ENCODE assay signal across 8 cellular contexts in genomic region chr4:118033148-118034060, GRCh38. TPM values are rescaled to one million over a fixed set of nuclear protein-coding genes. Genes with fewer than 3 reads are reported as not detected.
DNase-seq lines count a peak whose midpoint lies in the region; ATAC-seq and TF ChIP-seq lines count a peak whose summit lies in the region.

No MANE protein-coding gene starts in this region.

- H3K4me3 ChIP-seq in AG09309 (ENCODE audit: control insufficient read depth, low read depth, low read length) (peak overlapping the region; percentile 53), H7 (ENCODE audit: insufficient read depth, low read depth, low read length) (peak overlapping the region; percentile 62), coronary artery (peak overlapping the region; percentile 71), liver (ENCODE audit: low read depth in 1 of 3, low read length in 3 of 3) (peak overlapping the region in 2 of 3 donors; percentile 46 to 49)

- no peak for TF ChIP-seq CTCF in AG09309 (IDR thresholded peaks at IDR 0.05; ENCODE audit: control insufficient read depth, insufficient read depth, low read depth, low read length, missing control alignments)
- TF ChIP-seq CTCF in coronary artery (IDR thresholded peaks at IDR 0.05): no peak
- TF ChIP-seq CTCF in liver (IDR thresholded peaks at IDR 0.05; ENCODE audit: low read depth, low read length, missing input control): no peak

- H3K27me3 ChIP-seq in H7 (ENCODE audit: control insufficient read depth, insufficient read depth, low read length) (peaks cover 2% of the 10 kb centered on the region; the same call in 1 of the 2 replicates), liver (ENCODE audit: control insufficient read depth in 4 of 4, insufficient read depth in 4 of 4, low read length in 3 of 4) (peaks cover 0 to 3% (median 1%) of the 10 kb centered on the region in 4 donors)

- H3K4me1 ChIP-seq in liver (ENCODE audit: control insufficient read depth in 4 of 4, insufficient read depth in 4 of 4, low read length in 3 of 4): peaks cover 0 to 12% (median 9%) of the 10 kb centered on the region in 4 donors

- 2% methylated on average over 100 of the region's 100 CpGs for WGBS in liver

- H3K36me3 ChIP-seq in H7 (replicated peaks; ENCODE audit: control insufficient read depth, insufficient read depth, low read length): no peaks in the 10 kb centered on the region
- H3K36me3 ChIP-seq in liver (ENCODE audit: control insufficient read depth in 4 of 4, insufficient read depth in 3 of 4, low read depth in 1 of 4, low read length in 3 of 4): no peaks in the 10 kb centered on the region

- DNase-seq in AG09309 (ENCODE audit: low read depth): no peak
- DNase-seq in H7: peak; percentile 82
- peak; percentile 36 for DNase-seq in OCI-M1 (lab: John Stamatoyannopoulos, UW)
- no peak for DNase-seq in coronary artery (ENCODE audit: low spot score)
- DNase-seq in superior temporal gyrus (ENCODE audit: extremely low spot score): peak; percentile 47
- DNase-seq in stimulated activated naive CD4-positive, alpha-beta T cell treated with Interleukin-2 at 50 U/mL for 16 hours (lab: John Stamatoyannopoulos, UW): no peak

- no peak overlapping the region for H3K9ac ChIP-seq in liver (ENCODE audit: low read depth in 1 of 2, low read length in 2 of 2)

- H3K27ac ChIP-seq in coronary artery (no peak overlapping the region), liver (ENCODE audit: low read depth in 1 of 2, low read length in 2 of 2) (no peak overlapping the region)

- H3K9me3 ChIP-seq in liver (ENCODE audit: control insufficient read depth in 4 of 4, low read length in 3 of 4): no peaks in the 10 kb centered on the region

- no peak for ATAC-seq in HG03280 (IDR thresholded peaks at IDR 0.05; ENCODE audit: unreplicated experiment)

- no peak for TF ChIP-seq RAD21 in liver (IDR thresholded peaks at IDR 0.05)

TF ChIP-seq in liver, 16 proteins besides CTCF, POLR2A, EP300 and RAD21:
- TF ChIP-seq JUND (IDR thresholded peaks at IDR 0.05): no peak
- TF ChIP-seq EGR1 (IDR thresholded peaks at IDR 0.05; ENCODE audit: low read depth in 2 of 2): no peak
- TF ChIP-seq MAX (IDR thresholded peaks at IDR 0.05): no peak
- no peak for TF ChIP-seq HNF4A (conservative IDR thresholded peaks at IDR 0.05)
- no peak for TF ChIP-seq GABPA (IDR thresholded peaks at IDR 0.05 in 1 of 2, conservative IDR thresholded peaks at IDR 0.05 in 1 of 2)
- TF ChIP-seq FOXA2 (IDR thresholded peaks at IDR 0.05): no peak

RNA-seq across cellular contexts. Expression of gene NDST3, which starts 0.9 kb away (rescaled TPM):
- total RNA-seq in H7 (2014; rRNA removed; shearing (Covaris generic)): 0.07 and 0.11 TPM in 2 replicates
- total RNA-seq in liver: 1 to 10 TPM; 2.1 to 2.8 TPM
- under 1 TPM; 0.36 to 0.66 TPM for polyA plus RNA-seq in liver

Comparison
In these comparisons a context has a peak if more than half of its experiments do, and no peak if none do; other contexts are left out.
1. DNase-seq: peak in H7 (single experiment), OCI-M1 (single experiment) and superior temporal gyrus (single experiment); none in AG09309 (single experiment), coronary artery (single experiment) and stimulated activated naive CD4-positive, alpha-beta T cell treated with Interleukin-2 at 50 U/mL for 16 hours (single experiment).
2. Peak in every context shown above with its lines, with median percentiles within 50 percentile points of each other: H3K4me3 ChIP-seq.